Comparison of ENCODE assay signal across 1 cellular context in genomic region chr1:111635324-111636009, GRCh38.
A peak's percentile ranks its signal among the peaks of the same experiment; 100 is the strongest.
TF ChIP-seq lines count a peak whose summit lies in the region.

No MANE protein-coding gene starts in this region.

TF ChIP-seq in HEK293, 187 proteins besides CTCF, POLR2A, EP300 and RAD21 (continued from another document):
- TF ChIP-seq PATZ1 (tag by site-specific recombination; IDR thresholded peaks at IDR 0.05): no peak
- TF ChIP-seq ZNF514 (tag by site-specific recombination; IDR thresholded peaks at IDR 0.05): no peak
- TF ChIP-seq ZNF449 (tag by site-specific recombination; IDR thresholded peaks at IDR 0.05): no peak
- 0 out of 2 replicates have a peak, but pooled peaks have one; percentile 35 for TF ChIP-seq SP7 (tag by site-specific recombination; IDR thresholded peaks at IDR 0.05)
- TF ChIP-seq, protein P1, sequence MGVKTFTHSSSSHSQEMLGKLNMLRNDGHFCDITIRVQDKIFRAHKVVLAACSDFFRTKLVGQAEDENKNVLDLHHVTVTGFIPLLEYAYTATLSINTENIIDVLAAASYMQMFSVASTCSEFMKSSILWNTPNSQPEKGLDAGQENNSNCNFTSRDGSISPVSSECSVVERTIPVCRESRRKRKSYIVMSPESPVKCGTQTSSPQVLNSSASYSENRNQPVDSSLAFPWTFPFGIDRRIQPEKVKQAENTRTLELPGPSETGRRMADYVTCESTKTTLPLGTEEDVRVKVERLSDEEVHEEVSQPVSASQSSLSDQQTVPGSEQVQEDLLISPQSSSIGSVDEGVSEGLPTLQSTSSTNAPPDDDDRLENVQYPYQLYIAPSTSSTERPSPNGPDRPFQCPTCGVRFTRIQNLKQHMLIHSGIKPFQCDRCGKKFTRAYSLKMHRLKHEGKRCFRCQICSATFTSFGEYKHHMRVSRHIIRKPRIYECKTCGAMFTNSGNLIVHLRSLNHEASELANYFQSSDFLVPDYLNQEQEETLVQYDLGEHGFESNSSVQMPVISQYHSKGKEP (tag by site-specific recombination; IDR thresholded peaks at IDR 0.05): peak; percentile 79
- TF ChIP-seq BCL11B (tag by site-specific recombination; IDR thresholded peaks at IDR 0.05; ENCODE audit: low read depth): 0 out of 2 replicates have a peak, but pooled peaks have one; percentile 63
- no peak for TF ChIP-seq ZBTB1 (tag by site-specific recombination; IDR thresholded peaks at IDR 0.05)
- no peak for TF ChIP-seq ZNF23 (tag by site-specific recombination; IDR thresholded peaks at IDR 0.05; ENCODE audit: borderline replicate concordance)
- TF ChIP-seq, protein P2, sequence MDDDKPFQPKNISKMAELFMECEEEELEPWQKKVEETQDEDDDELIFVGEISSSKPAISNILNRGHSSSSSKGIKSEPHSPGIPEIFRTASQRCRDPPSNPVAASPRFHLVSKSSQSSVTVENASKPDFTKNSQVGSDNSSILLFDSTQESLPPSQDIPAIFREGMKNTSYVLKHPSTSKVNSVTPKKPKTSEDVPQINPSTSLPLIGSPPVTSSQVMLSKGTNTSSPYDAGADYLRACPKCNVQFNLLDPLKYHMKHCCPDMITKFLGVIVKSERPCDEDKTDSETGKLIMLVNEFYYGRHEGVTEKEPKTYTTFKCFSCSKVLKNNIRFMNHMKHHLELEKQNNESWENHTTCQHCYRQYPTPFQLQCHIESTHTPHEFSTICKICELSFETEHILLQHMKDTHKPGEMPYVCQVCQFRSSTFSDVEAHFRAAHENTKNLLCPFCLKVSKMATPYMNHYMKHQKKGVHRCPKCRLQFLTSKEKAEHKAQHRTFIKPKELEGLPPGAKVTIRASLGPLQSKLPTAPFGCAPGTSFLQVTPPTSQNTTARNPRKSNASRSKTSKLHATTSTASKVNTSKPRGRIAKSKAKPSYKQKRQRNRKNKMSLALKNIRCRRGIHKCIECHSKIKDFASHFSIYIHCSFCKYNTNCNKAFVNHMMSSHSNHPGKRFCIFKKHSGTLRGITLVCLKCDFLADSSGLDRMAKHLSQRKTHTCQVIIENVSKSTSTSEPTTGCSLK (tag by site-specific recombination; IDR thresholded peaks at IDR 0.05): no peak
